Comparison of ENCODE assay signal across 17 cellular contexts in the genomic region with DNA sequence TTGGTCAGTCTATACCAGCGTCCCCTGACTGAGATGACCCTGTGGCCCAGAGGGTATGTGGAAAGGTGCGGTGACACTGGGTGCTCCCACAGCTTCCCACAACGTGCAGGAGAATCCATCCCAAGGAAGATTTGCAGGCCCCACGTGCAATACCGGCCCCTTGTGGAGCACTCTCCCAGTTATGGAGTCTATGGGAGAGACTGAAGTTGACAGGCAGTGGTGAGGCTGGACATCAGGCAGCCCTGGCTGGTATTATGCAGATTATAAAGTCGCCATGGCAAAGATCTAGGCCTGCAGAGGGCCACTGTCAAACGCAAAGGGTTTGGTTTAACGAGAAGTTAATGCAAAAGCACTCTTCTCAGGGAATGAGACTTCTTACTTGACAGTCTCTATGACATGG.
DNase-seq lines count a peak whose midpoint lies in the region; ATAC-seq and TF ChIP-seq lines count a peak whose summit lies in the region.
"Had no signal": no experiment of that assay in that cellular context is flagged by ENCODE, and none has a peak within 500 bp of the region (broad histone marks: within the 10 kb centered on the region; RNA-seq: fewer than 3 reads in every experiment).

No MANE protein-coding gene starts in this region.

- no peak overlapping the region for H3K9ac ChIP-seq in endodermal cell (ENCODE audit: extremely low read depth, low read length, poor library complexity, severe bottlenecking)

- TF ChIP-seq CTCF in endodermal cell (conservative IDR thresholded peaks at IDR 0.05) (no peak), osteoblast (IDR thresholded peaks at IDR 0.05; ENCODE audit: extremely low read depth, low read depth, low read length) (no peak), testis (IDR thresholded peaks at IDR 0.05) (no peak), HFFc6 (IDR thresholded peaks at IDR 0.05) (no peak)

- H3K9me3 Mint-ChIP-seq in endodermal cell (peaks cover 17% of the 10 kb centered on the region), HFFc6 (peaks cover 49% of the 10 kb centered on the region)
- H3K9me3 Mint-ChIP-seq in CD4-positive, alpha-beta memory T cell = peaks cover 0 to 4% (median 0%) of the 10 kb centered on the region in 8 donors

- no peak overlapping the region for H3K4me3 ChIP-seq in endodermal cell (ENCODE audit: low read length)
- H3K4me3 ChIP-seq in mesodermal cell (ENCODE audit: extremely low read depth, insufficient read depth, low read length, poor library complexity, severe bottlenecking) = no peak overlapping the region
- no peak overlapping the region for H3K4me3 ChIP-seq in osteoblast (ENCODE audit: insufficient read depth, low read length)
- H3K4me3 ChIP-seq in CD4-positive, alpha-beta memory T cell (ENCODE audit: low read length in 2 of 2) = no peak overlapping the region
- no peak overlapping the region for H3K4me3 ChIP-seq in testis
- H3K4me3 ChIP-seq: GM23338 had no signal

- DNase-seq in amniotic epithelial cell (ENCODE audit: low read depth) = peak; percentile 2
- DNase-seq in endodermal cell = peak; percentile 47
- no peak for DNase-seq in osteoblast (ENCODE audit: insufficient read length, low spot score, missing footprints)
- no peak for DNase-seq in CD4-positive, alpha-beta memory T cell
- no peak for DNase-seq in testis
- no peak for DNase-seq in HFFc6
- DNase-seq: C1 segment of cervical spinal cord; CD8-positive, alpha-beta T cell; COR-L47; DND-41; GDM1; H7 had no signal

- no peak overlapping the region for H3K4me2 ChIP-seq in osteoblast (ENCODE audit: insufficient read depth, low read length)
- H3K4me2 ChIP-seq: GM23338 had no signal

- intact Hi-C loops in CD4-positive, alpha-beta memory T cell (cut with micrococcal nuclease) = no loop called here
- intact Hi-C loops in testis (cut with DNase I; ENCODE audit: low total_unique reads) = no loop called here

- H3K27ac ChIP-seq in endodermal cell (ENCODE audit: low read depth, low read length) (no peak overlapping the region), mesodermal cell (ENCODE audit: low read depth, low read length, severe bottlenecking) (peak overlapping the region; percentile 75), osteoblast (ENCODE audit: low read depth, low read length) (peak overlapping the region; percentile 70), testis (no peak overlapping the region)
- no peak overlapping the region for H3K27ac ChIP-seq in CD4-positive, alpha-beta memory T cell (ENCODE audit: low read depth, low read length)

- 68 to 87% methylated on average over 6 to 8 of the region's 8 CpGs for WGBS in endodermal cell (ENCODE audit: insufficient coverage in 1 of 2, insufficient read length in 1 of 2), 2 experiments
- WGBS in mesodermal cell (ENCODE audit: insufficient coverage in 2 of 2), 2 experiments = 90 to 95% methylated on average over 6 to 8 of the region's 8 CpGs
- WGBS in testis, 2 donors = 93 to 97% methylated on average over 8 of the region's 8 CpGs

- no peaks in the 10 kb centered on the region for H3K36me3 ChIP-seq in endodermal cell (ENCODE audit: control insufficient read depth, insufficient read depth, low read length)
- no peaks in the 10 kb centered on the region for H3K36me3 ChIP-seq in mesodermal cell (ENCODE audit: control insufficient read depth, insufficient read depth, low read length)
- H3K36me3 ChIP-seq in osteoblast (ENCODE audit: insufficient read depth, low read length) = no peaks in the 10 kb centered on the region
- H3K36me3 ChIP-seq in CD4-positive, alpha-beta memory T cell (ENCODE audit: insufficient read depth, low read length) = no peaks in the 10 kb centered on the region
- H3K36me3 ChIP-seq in testis (ENCODE audit: low read depth, missing control alignments) = no peaks in the 10 kb centered on the region

- no peaks in the 10 kb centered on the region for H4K20me1 ChIP-seq in osteoblast (ENCODE audit: insufficient read depth, low read length)

- no peaks in the 10 kb centered on the region for H3K4me1 ChIP-seq in endodermal cell (ENCODE audit: control insufficient read depth, insufficient read depth, low read length)
- peaks cover 14% of the 10 kb centered on the region for H3K4me1 ChIP-seq in mesodermal cell (ENCODE audit: control insufficient read depth, insufficient read depth, low read length, poor library complexity, severe bottlenecking)
- H3K4me1 ChIP-seq in osteoblast (ENCODE audit: insufficient read depth, low read length) = no peaks in the 10 kb centered on the region
- H3K4me1 ChIP-seq in CD4-positive, alpha-beta memory T cell (ENCODE audit: insufficient read depth, low read length) = no peaks in the 10 kb centered on the region
- peaks cover 21% of the 10 kb centered on the region for H3K4me1 ChIP-seq in testis

- H3K9me3 ChIP-seq in endodermal cell (ENCODE audit: control insufficient read depth, low read length) (peaks cover 10% of the 10 kb centered on the region), mesodermal cell (ENCODE audit: control insufficient read depth, low read length) (peaks cover 8% of the 10 kb centered on the region), osteoblast (ENCODE audit: low read depth, low read length) (no peaks in the 10 kb centered on the region), testis (no peaks in the 10 kb centered on the region)
- no peaks in the 10 kb centered on the region for H3K9me3 ChIP-seq in CD4-positive, alpha-beta memory T cell (ENCODE audit: control insufficient read depth in 1 of 2, low read length in 2 of 2)

- no peaks in the 10 kb centered on the region for H3K79me2 ChIP-seq in osteoblast (ENCODE audit: insufficient read depth, low read length)

- POLR2A ChIA-PET in CD4-positive, alpha-beta memory T cell (lab: Charles Lee; ENCODE audit: partially characterized antibody) = no interaction called here

- H3K27ac Mint-ChIP-seq in endodermal cell (no peak overlapping the region), HFFc6 (no peak overlapping the region)
- H3K27ac Mint-ChIP-seq in CD4-positive, alpha-beta memory T cell = no peak overlapping the region
- H3K27ac Mint-ChIP-seq: B cell; CD8-positive, alpha-beta T cell; GM23338; IgD-negative memory B cell had no signal

- TF ChIP-seq POLR2A in testis (IDR thresholded peaks at IDR 0.05) = no peak

- ATAC-seq in GM19463 (IDR thresholded peaks at IDR 0.05; ENCODE audit: unreplicated experiment) = no peak
- ATAC-seq: CD8-positive, alpha-beta T cell; GM23338 had no signal

- no peak overlapping the region for H3K4me3 Mint-ChIP-seq in endodermal cell
- H3K4me3 Mint-ChIP-seq in CD4-positive, alpha-beta memory T cell = no peak overlapping the region
- H3K4me3 Mint-ChIP-seq in HFFc6 = no peak overlapping the region
- H3K4me3 Mint-ChIP-seq: B cell; CD8-positive, alpha-beta T cell; GM23338; IgD-negative memory B cell had no signal

- no peaks in the 10 kb centered on the region for H3K36me3 Mint-ChIP-seq in endodermal cell (ENCODE audit: low read depth)
- no peaks in the 10 kb centered on the region for H3K36me3 Mint-ChIP-seq in CD4-positive, alpha-beta memory T cell
- H3K36me3 Mint-ChIP-seq in HFFc6 (ENCODE audit: low read depth) = no peaks in the 10 kb centered on the region; the same call in 1 of the 2 replicates
- H3K36me3 Mint-ChIP-seq: CD8-positive, alpha-beta T cell; IgD-negative memory B cell had no signal

- H3K27me3 Mint-ChIP-seq in endodermal cell (ENCODE audit: insufficient read depth) (no peaks in the 10 kb centered on the region), HFFc6 (ENCODE audit: insufficient read depth) (no peaks in the 10 kb centered on the region)
- peaks cover 0 to 1% of the 10 kb centered on the region in 2 donors for H3K27me3 Mint-ChIP-seq in CD4-positive, alpha-beta memory T cell
- H3K27me3 Mint-ChIP-seq: IgD-negative memory B cell had no signal

- H2AFZ ChIP-seq in osteoblast (ENCODE audit: low read length) = no peak overlapping the region
- H2AFZ ChIP-seq: GM23338 had no signal

- CTCF ChIA-PET in CD4-positive, alpha-beta memory T cell (lab: Charles Lee; ENCODE audit: partially characterized antibody) = no interaction called here

- H3K27me3 ChIP-seq in endodermal cell (ENCODE audit: control insufficient read depth, insufficient read depth, low read length, poor library complexity, severe bottlenecking) (no peaks in the 10 kb centered on the region), osteoblast (ENCODE audit: insufficient read depth, low read length) (no peaks in the 10 kb centered on the region), testis (no peaks in the 10 kb centered on the region)
- H3K27me3 ChIP-seq in CD4-positive, alpha-beta memory T cell (ENCODE audit: insufficient read depth, low read length) = no peaks in the 10 kb centered on the region

- H3K4me1 Mint-ChIP-seq in endodermal cell (peaks cover 9% of the 10 kb centered on the region), HFFc6 (ENCODE audit: low read depth) (no peaks in the 10 kb centered on the region)
- no peaks in the 10 kb centered on the region for H3K4me1 Mint-ChIP-seq in CD4-positive, alpha-beta memory T cell
- H3K4me1 Mint-ChIP-seq: B cell, GM23338, IgD-negative memory B cell had no signal

Comparison
In these comparisons a context has a peak if more than half of its experiments do, and no peak if none do; other contexts are left out.
1. DNase-seq: peak in amniotic epithelial cell (single experiment) and endodermal cell (single experiment); none in osteoblast (single experiment), CD4-positive, alpha-beta memory T cell (0 of 5), testis (single experiment) and HFFc6 (single experiment).
2. H3K27ac ChIP-seq: peak in mesodermal cell (single experiment) and osteoblast (single experiment); none in endodermal cell (single experiment), CD4-positive, alpha-beta memory T cell (single experiment) and testis (0 of 2).